8 cellular contexts compared by ENCODE assay signal in genomic region chr12:93377543-93378372, GRCh38.
DNase-seq lines count a peak whose midpoint lies in the region; ATAC-seq and TF ChIP-seq lines count a peak whose summit lies in the region.
"Not testable (repeated sequence)": the region's sequence is repeated elsewhere in the genome, so short reads cannot be mapped to it uniquely, and the experiment has no call there.

Gene NUDT4, plus strand, starts transcription at chr12:93377925. Its CDS starts 398 bp downstream, at chr12:93378323.

- peak within 1 kb of the TSS; percentile 88 for H3K27ac ChIP-seq in caudate nucleus (ENCODE audit: low read depth, low read length)

- peak within 1 kb of the TSS; percentile 80 for H3K4me3 ChIP-seq in AG09309 (ENCODE audit: control insufficient read depth, low read depth, low read length)

- TF ChIP-seq CTCF in AG09309 (IDR thresholded peaks at IDR 0.05; ENCODE audit: control insufficient read depth, insufficient read depth, low read depth, low read length, missing control alignments): not testable (repeated sequence)

- DNase-seq in AG09309 (ENCODE audit: low read depth) (peak; percentile 59), NCI-H446 (lab: John Stamatoyannopoulos, UW) (peak; percentile 92 to 97), caudate nucleus (lab: John Stamatoyannopoulos, UW) (peak in 60 of 61 donors; percentile 55 to 97 (median 89)), islet precursor cell (peak; percentile 99)
- peak; percentile 96 to 98 (median 97) for DNase-seq in activated CD4-positive, CD25-positive, alpha-beta regulatory T cell (lab: John Stamatoyannopoulos, UW)
- DNase-seq in stimulated activated CD4-positive, alpha-beta T cell treated with anti-CD3 and anti-CD28 coated beads, Interleukin-12 subunit alpha, Interleukin-12 subunit beta, amount 100 ng/mL, for 4 hours: peak; percentile 98

- ATAC-seq in GM19035 (IDR thresholded peaks at IDR 0.05; ENCODE audit: unreplicated experiment): peak; percentile 72
- ATAC-seq in HG03342 (IDR thresholded peaks at IDR 0.05; ENCODE audit: unreplicated experiment): peak; percentile 65

Comparison
In these comparisons a context has a peak if more than half of its experiments do, and no peak if none do; other contexts are left out.
1. Peak in every context shown above with its lines: DNase-seq, ATAC-seq, H3K4me3 ChIP-seq and H3K27ac ChIP-seq.